In genomic region chr4:158817562-158818370, GRCh38 we compare ENCODE assay signal across 8 cellular contexts. TPM values are rescaled to one million over a fixed set of nuclear protein-coding genes. Genes with fewer than 3 reads are reported as not detected.
DNase-seq lines count a peak whose midpoint lies in the region; ATAC-seq and TF ChIP-seq lines count a peak whose summit lies in the region.

No MANE protein-coding gene starts in this region.

- no peak for TF ChIP-seq CTCF in mesothelial cell of epicardium (IDR thresholded peaks at IDR 0.05; ENCODE audit: unreplicated experiment)

- no peaks in the 10 kb centered on the region for H3K9me3 Mint-ChIP-seq in mesothelial cell of epicardium
- no peaks in the 10 kb centered on the region for H3K9me3 Mint-ChIP-seq in activated CD4-positive, alpha-beta T cell treated with anti-CD3 and anti-CD28 coated beads, Interleukin-2, amount 10 ng/mL, durations not matched to agents 7 days and 5 days

- POLR2A ChIA-PET in activated CD4-positive, alpha-beta T cell treated with anti-CD3 and anti-CD28 coated beads, Interleukin-2, amount 10 ng/mL, durations not matched to agents 7 days and 5 days (lab: Charles Lee) = no interaction called here

- peak overlapping the region; percentile 47 for H3K27ac Mint-ChIP-seq in mesothelial cell of epicardium
- H3K27ac Mint-ChIP-seq in activated CD4-positive, alpha-beta T cell treated with anti-CD3 and anti-CD28 coated beads, Interleukin-2, amount 10 ng/mL, durations not matched to agents 7 days and 5 days = no peak overlapping the region

- in situ Hi-C loops in SK-MEL-5 (cut with HindIII; ENCODE audit: low pct_unique_long_range_greater_than_20kb, low sequenced_read_pairs) = no loop called here

- H3K4me1 Mint-ChIP-seq in mesothelial cell of epicardium = peaks cover 43% of the 10 kb centered on the region
- peaks cover 23% of the 10 kb centered on the region for H3K4me1 Mint-ChIP-seq in activated CD4-positive, alpha-beta T cell treated with anti-CD3 and anti-CD28 coated beads, Interleukin-2, amount 10 ng/mL, durations not matched to agents 7 days and 5 days

- CTCF ChIA-PET in activated CD4-positive, alpha-beta T cell treated with anti-CD3 and anti-CD28 coated beads, Interleukin-2, amount 10 ng/mL, durations not matched to agents 7 days and 5 days (lab: Charles Lee) = no interaction called here

- H3K36me3 Mint-ChIP-seq in mesothelial cell of epicardium = no peaks in the 10 kb centered on the region
- no peaks in the 10 kb centered on the region for H3K36me3 Mint-ChIP-seq in activated CD4-positive, alpha-beta T cell treated with anti-CD3 and anti-CD28 coated beads, Interleukin-2, amount 10 ng/mL, durations not matched to agents 7 days and 5 days (ENCODE audit: low read depth)

- ATAC-seq in GM18861 (IDR thresholded peaks at IDR 0.05; ENCODE audit: unreplicated experiment) = peak; percentile 69
- peak; percentile 48 for ATAC-seq in HG02852 (IDR thresholded peaks at IDR 0.05; ENCODE audit: unreplicated experiment)

- DNase-seq in SK-MEL-5 (ENCODE audit: low read depth, low spot score) (peak; percentile 56), mesothelial cell of epicardium (ENCODE audit: low spot score in 2 of 2, unreplicated experiment in 2 of 2) (no peak), T-helper 9 cell (no peak), NCI-H2107 (lab: John Stamatoyannopoulos, UW) (no peak), DMS114 treated with DMSO at 0.1 percent for 48 hours (lab: John Stamatoyannopoulos, UW; ENCODE audit: unreplicated experiment) (no peak)
- no peak for DNase-seq in activated CD4-positive, alpha-beta T cell treated with anti-CD3 and anti-CD28 coated beads, Interleukin-2, amount 10 ng/mL, durations not matched to agents 7 days and 5 days

- no peaks in the 10 kb centered on the region for H3K27me3 Mint-ChIP-seq in mesothelial cell of epicardium (ENCODE audit: low read depth)
- no peaks in the 10 kb centered on the region for H3K27me3 Mint-ChIP-seq in activated CD4-positive, alpha-beta T cell treated with anti-CD3 and anti-CD28 coated beads, Interleukin-2, amount 10 ng/mL, durations not matched to agents 7 days and 5 days

- no peak overlapping the region for H3K4me3 Mint-ChIP-seq in mesothelial cell of epicardium
- H3K4me3 Mint-ChIP-seq in activated CD4-positive, alpha-beta T cell treated with anti-CD3 and anti-CD28 coated beads, Interleukin-2, amount 10 ng/mL, durations not matched to agents 7 days and 5 days = no peak overlapping the region

RNA-seq across cellular contexts. Expression of gene FNIP2, which starts 48.9 kb away (rescaled TPM):
- 39.7 and 42.9 TPM in 2 replicates for total RNA-seq in SK-MEL-5 (2014; rRNA removed; shearing (Covaris generic))
- 13.5 and 21.3 TPM in 2 replicates for polyA plus RNA-seq in SK-MEL-5 (2015; cell fraction: cytosol; rRNA removed)
- polyA plus RNA-seq in SK-MEL-5 (2015; cell fraction: nucleus; rRNA removed) = 15.8 and 19.6 TPM in 2 replicates
- 31.4 to 32.9 TPM (median 32.1 TPM) in 3 replicates for total RNA-seq in mesothelial cell of epicardium
- 10 to 100 TPM; 16.0 to 16.4 TPM for total RNA-seq in activated CD4-positive, alpha-beta T cell treated with anti-CD3 and anti-CD28 coated beads, Interleukin-2, amount 10 ng/mL, durations not matched to agents 7 days and 5 days
